Comparison of ENCODE assay signal across 9 cellular contexts in genomic region chr3:57959407-57960173, GRCh38. TPM values are rescaled to one million over a fixed set of nuclear protein-coding genes. Genes with fewer than 3 reads are reported as not detected.
A peak's percentile ranks its signal among the peaks of the same experiment; 100 is the strongest.
DNase-seq lines count a peak whose midpoint lies in the region; ATAC-seq, FAIRE-seq and TF ChIP-seq lines count a peak whose summit lies in the region.
"Had no signal": no experiment of that assay in that cellular context is flagged by ENCODE, and none has a peak within 500 bp of the region (broad histone marks: within the 10 kb centered on the region; RNA-seq: fewer than 3 reads in every experiment).

No MANE protein-coding gene starts in this region.

- no peaks in the 10 kb centered on the region for H3K9me3 Mint-ChIP-seq in astrocyte (ENCODE audit: unreplicated experiment)

- no peaks in the 10 kb centered on the region for H3K27me3 Mint-ChIP-seq in astrocyte (ENCODE audit: low read depth, unreplicated experiment)

- H4K20me1 ChIP-seq in astrocyte (ENCODE audit: insufficient read depth, low read length) = no peaks in the 10 kb centered on the region

- H3K9me3 ChIP-seq in astrocyte (ENCODE audit: insufficient read depth, low read depth, low read length) = no peaks in the 10 kb centered on the region
- no peaks in the 10 kb centered on the region for H3K9me3 ChIP-seq in right lobe of liver

- peaks cover 28% of the 10 kb centered on the region for H3K4me1 ChIP-seq in astrocyte (ENCODE audit: insufficient read depth, low read length)
- no peaks in the 10 kb centered on the region for H3K4me1 ChIP-seq in right lobe of liver

- H3K9ac ChIP-seq in astrocyte (ENCODE audit: low read length) = no peak overlapping the region

- peak overlapping the region; percentile 62 for H3K27ac ChIP-seq in astrocyte (ENCODE audit: low read depth, low read length)
- H3K27ac ChIP-seq in right lobe of liver = peak overlapping the region in 1 of 3 donors; percentile 45

- H3K36me3 Mint-ChIP-seq in astrocyte (ENCODE audit: low read depth, unreplicated experiment) = no peaks in the 10 kb centered on the region

- peak; percentile 43 for DNase-seq in SIG-M5 treated with dmso at 0.1 percent for 504 hours (lab: John Stamatoyannopoulos, UW; ENCODE audit: unreplicated experiment)
- DNase-seq in SIG-M5 (lab: John Stamatoyannopoulos, UW) = no peak
- peak; percentile 70 for DNase-seq in astrocyte (ENCODE audit: low read depth)
- DNase-seq in right lobe of liver = no peak
- peak; percentile 65 for DNase-seq in ureter (ENCODE audit: low spot score)
- no peak for DNase-seq in NCI-H510A (lab: John Stamatoyannopoulos, UW)
- no peak for DNase-seq in activated effector memory CD4-positive, alpha-beta T cell treated with Interleukin-2 at 50 U/mL for 16 hours

- H2AFZ ChIP-seq in astrocyte (ENCODE audit: low read depth, low read length) = peak overlapping the region; percentile 80

- no peak for TF ChIP-seq POLR2A in right lobe of liver (IDR thresholded peaks at IDR 0.05)

- ATAC-seq in right lobe of liver (peak; percentile 5 to 53 (median 42)), HG03280 (IDR thresholded peaks at IDR 0.05; ENCODE audit: unreplicated experiment) (no peak)

- H3K27ac Mint-ChIP-seq in astrocyte (ENCODE audit: unreplicated experiment) = peak overlapping the region; percentile 59

- no peaks in the 10 kb centered on the region for H3K36me3 ChIP-seq in astrocyte (ENCODE audit: insufficient read depth, low read length)
- H3K36me3 ChIP-seq in right lobe of liver = no peaks in the 10 kb centered on the region

- no peak overlapping the region for H3K4me3 Mint-ChIP-seq in astrocyte (ENCODE audit: unreplicated experiment)

- H3K4me1 Mint-ChIP-seq in astrocyte (ENCODE audit: low read depth, unreplicated experiment) = peaks cover 9% of the 10 kb centered on the region

- 68% methylated on average over 12 of the region's 19 CpGs for WGBS in right lobe of liver (ENCODE audit: insufficient coverage, low coverage, low lambda C conversion rate, missing lambda C conversion rate)

- no peaks in the 10 kb centered on the region for H3K27me3 ChIP-seq in astrocyte (ENCODE audit: insufficient read depth, low read length)
- H3K27me3 ChIP-seq in right lobe of liver = no peaks in the 10 kb centered on the region

- FAIRE-seq in astrocyte (lab: Jason Lieb, UNC) = no peak
- FAIRE-seq: endometrium had no signal

- TF ChIP-seq CTCF in astrocyte (IDR thresholded peaks at IDR 0.05; ENCODE audit: insufficient read depth, low read depth, low read length) (no peak), right lobe of liver (IDR thresholded peaks at IDR 0.05) (no peak)

- peak overlapping the region; percentile 44 for H3K4me2 ChIP-seq in astrocyte (ENCODE audit: low read length)

- no peaks in the 10 kb centered on the region for H3K79me2 ChIP-seq in astrocyte (ENCODE audit: insufficient read depth, low read length)

- intact Hi-C loops in right lobe of liver (cut with DNase I) = no loop called here

- H3K4me3 ChIP-seq in astrocyte (ENCODE audit: insufficient read depth, low read depth, low read length) (no peak overlapping the region), right lobe of liver (no peak overlapping the region)

RNA-seq across cellular contexts. Expression of gene FLNB, which starts 48.6 kb away (rescaled TPM):
- total RNA-seq in astrocyte (434 and 521 TPM in 2 replicates), right lobe of liver (100 to 1,000 TPM in 2 of 6 experiments, 10 to 100 TPM in 4; 48.4 to 109 (median 97.8) TPM), ureter (303 TPM)

Comparison
In these comparisons a context has a peak if more than half of its experiments do, and no peak if none do; other contexts are left out.
1. DNase-seq: peak in SIG-M5 treated with dmso at 0.1 percent for 504 hours (single experiment), astrocyte (single experiment) and ureter (single experiment); none in SIG-M5 (single experiment), right lobe of liver (0 of 3), NCI-H510A (single experiment) and activated effector memory CD4-positive, alpha-beta T cell treated with Interleukin-2 at 50 U/mL for 16 hours (single experiment).